In genomic region chr6:26476893-26477292, GRCh38 we compare ENCODE assay signal across 1 cellular context.
TF ChIP-seq lines count a peak whose summit lies in the region.

No MANE protein-coding gene starts in this region.

TF ChIP-seq in HepG2, 621 proteins besides CTCF, POLR2A, EP300 and RAD21:
- no peak for TF ChIP-seq RARA (CRISPR knock-in tag; IDR thresholded peaks at IDR 0.05)
- TF ChIP-seq ARID4A (CRISPR knock-in tag; IDR thresholded peaks at IDR 0.05; ENCODE audit: borderline replicate concordance), result no peak
- TF ChIP-seq HNRNPLL (IDR thresholded peaks at IDR 0.05; ENCODE audit: low read depth, low read length, poor library complexity, severe bottlenecking), result no peak
- no peak for TF ChIP-seq USF2 (IDR thresholded peaks at IDR 0.05; ENCODE audit: low read depth, low read length)
- no peak for TF ChIP-seq USF2 (CRISPR knock-in tag; IDR thresholded peaks at IDR 0.05; ENCODE audit: borderline replicate concordance)
- no peak for TF ChIP-seq ZBTB1 (CRISPR knock-in tag; IDR thresholded peaks at IDR 0.05; ENCODE audit: borderline replicate concordance)
- no peak for TF ChIP-seq THRA (CRISPR knock-in tag; IDR thresholded peaks at IDR 0.05; ENCODE audit: borderline replicate concordance)
- no peak for TF ChIP-seq HNF4G (IDR thresholded peaks at IDR 0.05; ENCODE audit: borderline replicate concordance, low read depth, low read length)
- TF ChIP-seq HNF4G (CRISPR knock-in tag; IDR thresholded peaks at IDR 0.05; ENCODE audit: borderline replicate concordance, low read depth), result no peak
- no peak for TF ChIP-seq ZNF687 (CRISPR knock-in tag; IDR thresholded peaks at IDR 0.05)
- TF ChIP-seq AKNA (CRISPR knock-in tag; IDR thresholded peaks at IDR 0.05; ENCODE audit: borderline replicate concordance), result no peak
- TF ChIP-seq RBFOX2 (IDR thresholded peaks at IDR 0.05; ENCODE audit: low read depth, low read length), result no peak
- TF ChIP-seq NFE2L1 (CRISPR knock-in tag; IDR thresholded peaks at IDR 0.05; ENCODE audit: borderline replicate concordance), result no peak
- TF ChIP-seq ZNF280D (CRISPR knock-in tag; IDR thresholded peaks at IDR 0.05), result no peak
- no peak for TF ChIP-seq THAP9 (CRISPR knock-in tag; IDR thresholded peaks at IDR 0.05; ENCODE audit: borderline replicate concordance)
- TF ChIP-seq ASH2L (IDR thresholded peaks at IDR 0.05; ENCODE audit: insufficient read length, low read depth, low read length), result no peak
- TF ChIP-seq SRF (IDR thresholded peaks at IDR 0.05; ENCODE audit: low read depth, low read length), result no peak
- no peak for TF ChIP-seq PAWR (CRISPR knock-in tag; IDR thresholded peaks at IDR 0.05; ENCODE audit: borderline replicate concordance)
- no peak for TF ChIP-seq CBFB (CRISPR knock-in tag; IDR thresholded peaks at IDR 0.05)
- no peak for TF ChIP-seq TBL1XR1 (IDR thresholded peaks at IDR 0.05; ENCODE audit: borderline replicate concordance, low read length, partially characterized antibody)
- no peak for TF ChIP-seq PRPF4 (IDR thresholded peaks at IDR 0.05; ENCODE audit: low read depth, low read length, poor library complexity, severe bottlenecking)
- TF ChIP-seq ZNF574 (CRISPR knock-in tag; IDR thresholded peaks at IDR 0.05), result no peak
